ENCODE assay signal across 23 cellular contexts in the genomic region with DNA sequence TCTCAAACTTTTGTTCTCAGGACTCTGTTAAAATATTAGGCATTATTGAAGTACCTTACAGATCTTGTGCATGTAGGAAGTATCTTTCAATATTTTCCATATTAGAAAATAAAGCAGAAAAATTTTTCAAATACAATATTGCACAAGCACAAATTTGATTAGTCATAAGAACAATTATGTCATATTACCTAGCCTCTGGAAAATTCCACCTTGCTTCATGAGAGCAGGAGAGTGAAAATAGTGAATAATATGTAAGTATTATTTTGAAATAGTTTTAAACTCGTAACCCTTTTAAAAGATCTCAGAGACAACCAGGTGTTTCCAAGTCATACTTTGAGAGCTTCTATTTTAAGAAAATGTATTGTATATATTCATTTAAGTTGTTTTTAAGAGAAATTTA.
DNase-seq lines count a peak whose midpoint lies in the region; TF ChIP-seq lines count a peak whose summit lies in the region.
"Had no signal": no experiment of that assay in that cellular context is flagged by ENCODE, and none has a peak within 500 bp of the region (broad histone marks: within the 10 kb centered on the region; RNA-seq: fewer than 3 reads in every experiment).

No MANE protein-coding gene starts in this region.

- no peaks in the 10 kb centered on the region for H4K20me1 ChIP-seq in mammary epithelial cell (ENCODE audit: insufficient read depth, low read length)
- H4K20me1 ChIP-seq: BLaER1 had no signal

- H2AFZ ChIP-seq in mammary epithelial cell (ENCODE audit: low read depth, low read length): no peak overlapping the region

- H3K4me1 ChIP-seq in mammary epithelial cell (ENCODE audit: insufficient read depth, low read length): no peaks in the 10 kb centered on the region
- no peaks in the 10 kb centered on the region for H3K4me1 ChIP-seq in left ventricle myocardium inferior
- H3K4me1 ChIP-seq: BLaER1 had no signal

- no peak overlapping the region for H3K27ac ChIP-seq in RWPE1
- H3K27ac ChIP-seq in mammary epithelial cell (ENCODE audit: insufficient read depth, low read depth, low read length): no peak overlapping the region
- H3K27ac ChIP-seq in left ventricle myocardium inferior (replicated peaks): no peak overlapping the region
- H3K27ac ChIP-seq: BLaER1 had no signal

- TF ChIP-seq POLR2A in erythroblast (IDR thresholded peaks at IDR 0.05; ENCODE audit: low read length): no peak

- H3K27me3 ChIP-seq in mammary epithelial cell (ENCODE audit: insufficient read depth, low read length) (no peaks in the 10 kb centered on the region), left ventricle myocardium inferior (ENCODE audit: low read depth) (no peaks in the 10 kb centered on the region)
- H3K27me3 ChIP-seq: BE2C, BLaER1 had no signal

- 41% methylated on average over 1 of the region's 1 CpG for WGBS in mammary epithelial cell (ENCODE audit: low coverage, missing lambda C conversion rate)

- TF ChIP-seq CTCF in RWPE1 (conservative IDR thresholded peaks at IDR 0.05; ENCODE audit: low read depth): no peak
- TF ChIP-seq CTCF in mammary epithelial cell (conservative IDR thresholded peaks at IDR 0.05 in 1 of 2, IDR thresholded peaks at IDR 0.05 in 1 of 2; ENCODE audit: extremely low read depth in 1 of 2, insufficient read depth in 1 of 2, low read depth in 1 of 2, low read length in 2 of 2): no peak
- no peak for TF ChIP-seq CTCF in choroid plexus epithelial cell (conservative IDR thresholded peaks at IDR 0.05; ENCODE audit: low read depth, low read length)
- no peak for TF ChIP-seq CTCF in left ventricle myocardium inferior (IDR thresholded peaks at IDR 0.05; ENCODE audit: borderline replicate concordance)

- intact Hi-C loops in mammary epithelial cell (cut with micrococcal nuclease): no loop called here
- intact Hi-C loops in left ventricle myocardium inferior (cut with micrococcal nuclease): loop anchor here (10.0 kb wide), 1 partner anchor 63 kb away; no protein-coding TSS in a partner anchor

- POLR2A ChIA-PET in RWPE1 (lab: Yijun Ruan, JAX; ENCODE audit: low non-redundant PET): no interaction called here

- no peak overlapping the region for H3K9ac ChIP-seq in mammary epithelial cell (ENCODE audit: insufficient read depth, low read length)
- H3K9ac ChIP-seq: BLaER1 had no signal

- dilution Hi-C loops in mammary epithelial cell (cut with HindIII; ENCODE audit: low sequenced_read_pairs): no loop called here

- H3K79me2 ChIP-seq in mammary epithelial cell (ENCODE audit: insufficient read depth, low read length): no peaks in the 10 kb centered on the region

- in situ Hi-C loops in mammary epithelial cell (cut with MboI; ENCODE audit: low sequenced_read_pairs in 2 of 2): no loop called here

- DNase-seq in RWPE1 (ENCODE audit: low spot score) (peak; percentile 5), mammary epithelial cell (peak; percentile 11), choroid plexus epithelial cell (ENCODE audit: low read depth) (peak; percentile 2), left ventricle myocardium inferior (no peak), activated gamma-delta T cell treated with Interleukin-2 at 50 U/mL for 16 hours (no peak), erythroblast (lab: John Stamatoyannopoulos, UW) (no peak)
- DNase-seq: 8988T; ACHN; BE2C; C1 segment of cervical spinal cord; CD4-positive, alpha-beta memory T cell; CD4-positive, CD25-positive, alpha-beta regulatory T cell; CD8-positive, alpha-beta memory T cell; COR-L47; DMS 273 treated with DMSO at 0.1 percent for 48 hours; DMS153; DMS53; DMS79; DND-41; EL; GDM1 had no signal

- no TSS peak for BruUV-seq in mammary epithelial cell (replicated peaks; lab: Mats Ljungman, UMichigan)

- CTCF ChIA-PET in RWPE1 (lab: Yijun Ruan, JAX): no interaction called here
- CTCF ChIA-PET in mammary epithelial cell (lab: Charles Lee; ENCODE audit: low non-redundant PET): no interaction called here

- H3K36me3 ChIP-seq in mammary epithelial cell (ENCODE audit: insufficient read depth, low read length) (no peaks in the 10 kb centered on the region), left ventricle myocardium inferior (no peaks in the 10 kb centered on the region)
- H3K36me3 ChIP-seq: BE2C, BLaER1 had no signal

- H3K4me3 ChIP-seq in mammary epithelial cell (replicated peaks in 1 of 3; ENCODE audit: insufficient read depth in 1 of 3, low read depth in 2 of 3, low read length in 3 of 3) (no peak overlapping the region), choroid plexus epithelial cell (ENCODE audit: low read depth, low read length) (no peak overlapping the region), left ventricle myocardium inferior (no peak overlapping the region)
- H3K4me3 ChIP-seq: BLaER1, GM12878 had no signal

- H3K4me2 ChIP-seq in mammary epithelial cell (ENCODE audit: insufficient read depth, low read depth, low read length): no peak overlapping the region
- H3K4me2 ChIP-seq: BLaER1 had no signal

- H3K9me3 ChIP-seq in mammary epithelial cell (replicated peaks; ENCODE audit: insufficient read depth, low read length) (no peaks in the 10 kb centered on the region), left ventricle myocardium inferior (replicated peaks) (peaks cover 5% of the 10 kb centered on the region)
- H3K9me3 ChIP-seq: BE2C, BLaER1 had no signal

Comparison
In these comparisons a context has a peak if more than half of its experiments do, and no peak if none do; other contexts are left out.
1. DNase-seq: peak in RWPE1 (single experiment), mammary epithelial cell (single experiment) and choroid plexus epithelial cell (single experiment); none in left ventricle myocardium inferior (single experiment), activated gamma-delta T cell treated with Interleukin-2 at 50 U/mL for 16 hours (single experiment) and erythroblast (0 of 2).